ENCODE assay signal across 14 cellular contexts in the genomic region with DNA sequence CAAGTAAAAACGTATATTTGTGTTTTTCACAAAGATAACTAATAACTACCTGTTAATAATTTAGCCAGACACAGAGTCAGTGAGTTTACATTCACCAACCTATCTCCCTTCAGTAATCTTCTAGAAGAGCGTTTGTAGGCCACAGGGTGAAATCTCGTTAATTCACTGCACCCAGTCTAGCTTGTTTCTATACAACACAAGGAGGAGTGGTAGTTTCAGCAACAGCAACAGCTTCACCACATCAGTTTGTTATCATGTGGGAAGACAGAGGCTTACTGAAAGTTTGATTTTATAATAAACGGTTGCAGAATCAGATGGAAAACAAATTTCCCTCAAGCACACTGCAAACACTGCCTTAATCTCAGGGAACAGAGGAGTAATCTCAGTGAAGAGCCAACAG. TPM values are rescaled to one million over a fixed set of nuclear protein-coding genes. Genes with fewer than 3 reads are reported as not detected.
A peak's percentile ranks its signal among the peaks of the same experiment; 100 is the strongest.
DNase-seq lines count a peak whose midpoint lies in the region; ATAC-seq and TF ChIP-seq lines count a peak whose summit lies in the region.
"Had no signal": no experiment of that assay in that cellular context is flagged by ENCODE, and none has a peak within 500 bp of the region (broad histone marks: within the 10 kb centered on the region; RNA-seq: fewer than 3 reads in every experiment).

No MANE protein-coding gene starts in this region.

- peaks cover 51% of the 10 kb centered on the region for H3K27me3 ChIP-seq in iPS-20b (ENCODE audit: insufficient read depth, low read length)
- no peaks in the 10 kb centered on the region for H3K27me3 ChIP-seq in smooth muscle cell (ENCODE audit: low read depth)
- H3K27me3 ChIP-seq in A673 (replicated peaks; ENCODE audit: insufficient read depth, low read depth, low read length, poor library complexity), result no peaks in the 10 kb centered on the region
- H3K27me3 ChIP-seq: testis had no signal

- peaks cover 20% of the 10 kb centered on the region for H3K79me2 ChIP-seq in smooth muscle cell (ENCODE audit: low read depth)

- intact Hi-C loops in A673 (cut with micrococcal nuclease; ENCODE audit: unreplicated experiment), result no loop called here

- CTCF ChIA-PET in A673 (lab: Charles Lee), result no interaction called here

- H4K20me1 ChIP-seq in smooth muscle cell (ENCODE audit: low read depth), result no peaks in the 10 kb centered on the region

- ATAC-seq in HG03520 (IDR thresholded peaks at IDR 0.05; ENCODE audit: unreplicated experiment) (no peak), HG02970 (IDR thresholded peaks at IDR 0.05; ENCODE audit: low FRiP score, unreplicated experiment) (no peak)
- ATAC-seq: natural killer cell treated with Interleukin-12 subunit alpha and Interleukin-12 subunit beta and Interleukin-15 and Interleukin-18, amount 100 ng/mL, for 72 hours had no signal

- H3K9me3 ChIP-seq in iPS-20b (ENCODE audit: insufficient read depth, low read depth, low read length) (no peaks in the 10 kb centered on the region), smooth muscle cell (replicated peaks; ENCODE audit: low read depth) (no peaks in the 10 kb centered on the region), A673 (ENCODE audit: low read depth, low read length, poor library complexity, severe bottlenecking) (peaks cover 11% of the 10 kb centered on the region)
- H3K9me3 ChIP-seq: testis had no signal

- TF ChIP-seq CTCF in smooth muscle cell (IDR thresholded peaks at IDR 0.05; ENCODE audit: borderline replicate concordance, insufficient read depth, poor library complexity, severe bottlenecking) (no peak), A673 (conservative IDR thresholded peaks at IDR 0.05; ENCODE audit: low read depth, low read length) (no peak)

- no TSS peak for BruUV-seq in A673 (replicated peaks; lab: Mats Ljungman, UMichigan)

- H2AFZ ChIP-seq in smooth muscle cell (ENCODE audit: low read depth), result peak overlapping the region; percentile 21

- H3K27ac ChIP-seq in iPS-20b (ENCODE audit: low read length), result no peak overlapping the region
- H3K27ac ChIP-seq in smooth muscle cell (ENCODE audit: low read depth), result peak overlapping the region; percentile 48
- no peak overlapping the region for H3K27ac ChIP-seq in A673 (ENCODE audit: low read depth, low read length, poor library complexity, severe bottlenecking)
- H3K27ac ChIP-seq: testis had no signal

- POLR2A ChIA-PET in A673 (lab: Charles Lee; ENCODE audit: low non-redundant PET), result no interaction called here

- H3K4me3 ChIP-seq in iPS-20b (ENCODE audit: low read length) (peak overlapping the region; percentile 18; the same call in 1 of the 2 replicates), smooth muscle cell (peak overlapping the region; percentile 10), A673 (ENCODE audit: low read depth, low read length, poor library complexity, severe bottlenecking) (no peak overlapping the region)
- H3K4me3 ChIP-seq: testis had no signal

- peak; percentile 27 for DNase-seq in HT-29 (ENCODE audit: low spot score)
- DNase-seq in RPMI8226, result peak; percentile 41
- no peak for DNase-seq in smooth muscle cell (lab: John Stamatoyannopoulos, UW; ENCODE audit: unreplicated experiment)
- DNase-seq in A673 (ENCODE audit: low spot score), result no peak
- DNase-seq: activated CD4-positive, alpha-beta T cell treated with anti-CD3 and anti-CD28 coated beads, Interleukin-2, amount 50 U/mL, for 48 hours; foreskin melanocyte; H7; NCI-H1930; testis had no signal

- peak overlapping the region; percentile 98 for H3K4me2 ChIP-seq in smooth muscle cell

- WGBS in smooth muscle cell (ENCODE audit: low lambda C conversion rate), result 24% methylated on average over 4 of the region's 4 CpGs

- H3K4me1 ChIP-seq in iPS-20b (ENCODE audit: insufficient read depth, low read length) (peaks cover 41% of the 10 kb centered on the region), smooth muscle cell (ENCODE audit: low read depth) (peaks cover 25% of the 10 kb centered on the region), A673 (ENCODE audit: insufficient read depth, low read length, poor library complexity, severe bottlenecking) (no peaks in the 10 kb centered on the region)
- H3K4me1 ChIP-seq: testis had no signal

- H3K36me3 ChIP-seq in iPS-20b (ENCODE audit: insufficient read depth, low read depth, low read length) (no peaks in the 10 kb centered on the region), smooth muscle cell (ENCODE audit: low read depth) (no peaks in the 10 kb centered on the region), A673 (ENCODE audit: insufficient read depth, low read length, poor library complexity, severe bottlenecking) (no peaks in the 10 kb centered on the region)

- peaks cover 19% of the 10 kb centered on the region for H3F3A ChIP-seq in smooth muscle cell (ENCODE audit: low read depth)

- H3K9ac ChIP-seq in iPS-20b (ENCODE audit: low read depth, low read length) (no peak overlapping the region), smooth muscle cell (ENCODE audit: low read depth) (no peak overlapping the region)

RNA-seq across cellular contexts. Expression of gene COBL, which starts 2.6 kb away (rescaled TPM):
- 7.6 and 8.6 TPM in 2 replicates for total RNA-seq in HT-29 (2014; rRNA removed; shearing (Covaris generic))
- total RNA-seq in smooth muscle cell (2.5 and 2.8 TPM in 2 replicates), A673 (2021) (not detected in 2 replicates)
- polyA plus RNA-seq in smooth muscle cell, result 0.47 and 0.97 TPM in 2 replicates
- total RNA-seq: natural killer cell treated with Interleukin-12 subunit alpha and Interleukin-12 subunit beta and Interleukin-15 and Interleukin-18, amount 100 ng/mL, for 72 hours had no signal
- polyA plus RNA-seq: endothelial cell of umbilical vein had no signal

Comparison
In these comparisons a context has a peak if more than half of its experiments do, and no peak if none do; other contexts are left out.
1. DNase-seq: peak in HT-29 (single experiment) and RPMI8226 (single experiment); none in smooth muscle cell (single experiment) and A673 (single experiment).